In the genomic region with DNA sequence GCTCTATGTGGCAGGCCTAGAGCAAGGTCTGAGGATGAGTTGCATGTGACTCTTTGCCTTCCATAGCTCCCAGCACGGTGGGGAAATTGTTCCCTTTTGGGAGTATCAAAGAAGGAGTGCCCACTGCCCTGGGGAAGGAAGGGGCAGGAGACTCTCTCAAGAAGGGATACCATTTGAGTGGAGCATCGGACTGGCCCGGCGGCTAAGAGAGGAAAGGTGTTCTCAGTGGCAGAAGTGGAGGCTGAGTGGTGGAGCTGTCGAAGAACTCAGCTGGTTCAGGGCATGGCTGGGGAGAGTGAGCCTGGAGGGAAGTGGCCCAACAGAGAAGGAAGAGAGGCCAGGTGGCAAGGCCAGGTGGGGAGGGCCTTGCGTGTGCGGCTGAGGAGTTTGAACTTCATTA, we compare ENCODE assay signal across 22 cellular contexts.
"Had no signal": no experiment of that assay in that cellular context is flagged by ENCODE, and none has a peak within 500 bp of the region (broad histone marks: within the 10 kb centered on the region; RNA-seq: fewer than 3 reads in every experiment).

No MANE protein-coding gene starts in this region.

- H3K27me3 ChIP-seq: colonic mucosa, neural progenitor cell, right lobe of liver, tibial artery had no signal

- H3K36me3 ChIP-seq: colonic mucosa, neural progenitor cell, right lobe of liver, tibial artery had no signal

- DNase-seq: cerebellar nuclear complex; colonic mucosa; dermis blood vessel endothelial cell; erythroblast; foreskin keratinocyte; immature natural killer cell; left colon; mammary epithelial cell; mucosa of descending colon; retina; stimulated activated CD4-positive, alpha-beta T cell treated with anti-CD3 and anti-CD28 coated beads, Interleukin-15, amount 100 ng/mL, for 24 hours; stimulated activated CD4-positive, alpha-beta T cell treated with anti-CD3 and anti-CD28 coated beads, Interleukin-1b, Interleukin-23, amount 100 ng/mL, for 48 hours; stimulated activated CD4-positive, alpha-beta T cell treated with anti-CD3 and anti-CD28 coated beads, Interleukin-4, amount 100 ng/mL, for 24 hours had no signal

- ATAC-seq: foreskin keratinocyte; left colon; mucosa of descending colon; naive thymus-derived CD8-positive, alpha-beta T cell; psoas muscle; stimulated activated memory B cell treated with anti-CD40 and anti-IgM and Interleukin-4, amounts not matched to agents 10 μg/mL and 1 μg/mL and 100 μg/mL, for 72 hours had no signal

- H3K9me3 ChIP-seq: colonic mucosa, mucosa of descending colon, psoas muscle, right lobe of liver, tibial artery had no signal

- FAIRE-seq: endothelial cell of umbilical vein, keratinocyte had no signal

- H3K4me3 ChIP-seq: colonic mucosa, mucosa of descending colon, neural progenitor cell, psoas muscle, right lobe of liver, tibial artery had no signal

- H3K4me1 ChIP-seq: colonic mucosa, foreskin keratinocyte, parathyroid adenoma, right lobe of liver had no signal

- H3K27ac ChIP-seq: colonic mucosa, foreskin keratinocyte, neural progenitor cell, parathyroid adenoma, psoas muscle, right lobe of liver, tibial artery had no signal
